ENCODE assay signal across 33 cellular contexts in the genomic region with DNA sequence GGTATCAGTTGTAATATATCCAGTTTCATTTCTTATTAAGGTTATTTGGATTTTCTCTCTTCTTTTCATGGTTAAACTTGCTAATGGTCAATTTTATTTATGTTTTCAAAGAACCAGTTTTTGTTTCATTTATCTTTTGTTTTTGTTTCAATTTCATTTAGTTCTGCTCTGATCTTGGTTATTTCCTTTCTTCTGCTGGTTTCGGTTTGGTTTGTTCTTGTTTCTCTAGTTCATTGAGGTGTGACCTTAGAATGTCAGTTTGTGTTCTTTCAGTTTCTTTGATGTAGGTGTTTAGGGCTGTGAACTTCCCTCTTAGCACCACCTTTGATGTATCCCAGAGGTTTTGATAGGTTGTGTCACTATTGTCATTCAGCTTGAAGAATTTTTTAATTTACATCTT.
DNase-seq lines count a peak whose midpoint lies in the region; ATAC-seq and TF ChIP-seq lines count a peak whose summit lies in the region.
"Had no signal": no experiment of that assay in that cellular context is flagged by ENCODE, and none has a peak within 500 bp of the region (broad histone marks: within the 10 kb centered on the region; RNA-seq: fewer than 3 reads in every experiment).

No MANE protein-coding gene starts in this region.

- no peaks in the 10 kb centered on the region for H3K36me3 ChIP-seq in OCI-LY1 (ENCODE audit: insufficient read depth, low read length)
- H3K36me3 ChIP-seq in PC-3 (ENCODE audit: low read depth, low read length), result no peaks in the 10 kb centered on the region
- H3K36me3 ChIP-seq: left ventricle myocardium inferior, pancreas, suprapubic skin, upper lobe of right lung had no signal

- H3K4me2 ChIP-seq in OCI-LY1 (ENCODE audit: low read length), result peak overlapping the region; percentile 35; the same call in 1 of the 2 replicates
- no peak overlapping the region for H3K4me2 ChIP-seq in PC-3 (ENCODE audit: low read length)

- H3K4me3 ChIP-seq in OCI-LY1 (ENCODE audit: low read depth, low read length, poor library complexity, severe bottlenecking) (peak overlapping the region; percentile 23), PC-3 (ENCODE audit: low read length) (no peak overlapping the region)
- H3K4me3 ChIP-seq: left ventricle myocardium inferior, pancreas, suprapubic skin, upper lobe of right lung had no signal

- no peaks in the 10 kb centered on the region for H3K79me2 ChIP-seq in OCI-LY1 (ENCODE audit: insufficient read depth, low read length)
- H3K79me2 ChIP-seq in PC-3 (ENCODE audit: low read length), result no peaks in the 10 kb centered on the region

- POLR2A ChIA-PET in PC-3 (lab: Charles Lee; ENCODE audit: unreplicated experiment), result no interaction called here

- no peaks in the 10 kb centered on the region for H3K36me3 Mint-ChIP-seq in immature natural killer cell

- no peaks in the 10 kb centered on the region for H3K27me3 Mint-ChIP-seq in immature natural killer cell (ENCODE audit: low read depth in 3 of 3)
- H3K27me3 Mint-ChIP-seq: activated CD4-positive, alpha-beta T cell treated with anti-CD3 and anti-CD28 coated beads, Interleukin-2, amount 10 ng/mL, durations not matched to agents 7 days and 5 days; effector memory CD8-positive, alpha-beta T cell had no signal

- peak overlapping the region in 2 of 5 donors; percentile 0 to 48 for H3K4me3 Mint-ChIP-seq in immature natural killer cell
- H3K4me3 Mint-ChIP-seq: activated CD4-positive, alpha-beta T cell treated with anti-CD3 and anti-CD28 coated beads, Interleukin-2, amount 10 ng/mL, durations not matched to agents 7 days and 5 days; activated T-cell treated with anti-CD3 and anti-CD28 coated beads, Interleukin-2, amount 50 U/mL, for 72 hours; effector memory CD8-positive, alpha-beta T cell; neural crest cell had no signal

- peak in 2 of 3 donors; percentile 7 to 8 for DNase-seq in immature natural killer cell
- DNase-seq in activated CD4-positive, CD25-positive, alpha-beta regulatory T cell treated with anti-CD3 and anti-CD28 coated beads, Interleukin-2, amount 50 U/mL, for 72 hours, result no peak
- no peak for DNase-seq in PC-3
- DNase-seq: activated CD4-positive, alpha-beta T cell treated with anti-CD3 and anti-CD28 coated beads, Interleukin-2, amount 10 ng/mL, durations not matched to agents 7 days and 5 days; activated T-cell treated with anti-CD3 and anti-CD28 coated beads, Interleukin-2, amount 50 U/mL, for 72 hours; central memory CD4-positive, alpha-beta T cell; COR-L47; cortex of kidney; DMS79 treated with DMSO at 0.1 percent for 48 hours; effector memory CD8-positive, alpha-beta T cell; glutamatergic neuron; IMR-90; left ventricle myocardium inferior; mesendoderm; NCI-H1105; NCI-H187 treated with DMSO at 0.1 percent for 48 hours; NCI-H2171 treated with DMSO at 0.1 percent for 48 hours; NCI-H510A treated with DMSO at 0.1 percent for 48 hours; pancreas; retina; SHP77; small intestine; stimulated activated naive CD4-positive, alpha-beta T cell; upper lobe of right lung had no signal

- H3K27me3 ChIP-seq in OCI-LY1 (ENCODE audit: insufficient read depth, low read length) (no peaks in the 10 kb centered on the region), PC-3 (ENCODE audit: low read length) (no peaks in the 10 kb centered on the region)
- H3K27me3 ChIP-seq: pancreas, suprapubic skin, upper lobe of right lung had no signal

- H3K9me2 ChIP-seq in OCI-LY1 (ENCODE audit: low read depth, low read length), result no peaks in the 10 kb centered on the region
- no peaks in the 10 kb centered on the region for H3K9me2 ChIP-seq in PC-3 (replicated peaks; ENCODE audit: low read length)

- ATAC-seq in GM18858 (IDR thresholded peaks at IDR 0.05; ENCODE audit: unreplicated experiment), result peak; percentile 71
- ATAC-seq in HG02981 (IDR thresholded peaks at IDR 0.05; ENCODE audit: unreplicated experiment), result peak; percentile 43
- ATAC-seq in GM18519 (IDR thresholded peaks at IDR 0.05; ENCODE audit: low FRiP score, unreplicated experiment), result no peak
- no peak for ATAC-seq in PC-3
- ATAC-seq: activated T-cell treated with anti-CD3 and anti-CD28 coated beads, Interleukin-2, amount 50 U/mL, for 72 hours; effector memory CD8-positive, alpha-beta T cell; HCT116; pancreas; upper lobe of right lung had no signal

- peak overlapping the region in 3 of 6 donors; percentile 36 to 54 (median 42) for H3K27ac Mint-ChIP-seq in immature natural killer cell
- H3K27ac Mint-ChIP-seq: activated CD4-positive, alpha-beta T cell treated with anti-CD3 and anti-CD28 coated beads, Interleukin-2, amount 10 ng/mL, durations not matched to agents 7 days and 5 days; activated T-cell treated with anti-CD3 and anti-CD28 coated beads, Interleukin-2, amount 50 U/mL, for 72 hours; effector memory CD8-positive, alpha-beta T cell had no signal

- no peaks in the 10 kb centered on the region for H3F3A ChIP-seq in OCI-LY1 (ENCODE audit: insufficient read depth, low read length)
- no peaks in the 10 kb centered on the region for H3F3A ChIP-seq in PC-3 (ENCODE audit: low read length, unreplicated experiment)

- peak overlapping the region; percentile 75 for H3K27ac ChIP-seq in OCI-LY1 (ENCODE audit: low read depth, low read length, poor library complexity, severe bottlenecking)
- no peak overlapping the region for H3K27ac ChIP-seq in PC-3 (ENCODE audit: low read length)
- H3K27ac ChIP-seq: C4-2B, left ventricle myocardium inferior, pancreas, suprapubic skin, upper lobe of right lung, VCaP had no signal

- H3K4me1 Mint-ChIP-seq in immature natural killer cell, result peaks cover 0 to 7% of the 10 kb centered on the region in 2 donors
- H3K4me1 Mint-ChIP-seq: neural crest cell had no signal

- intact Hi-C loops in PC-3 (cut with micrococcal nuclease), result no loop called here

- H4K20me1 ChIP-seq in OCI-LY1 (ENCODE audit: insufficient read depth, low read length), result no peaks in the 10 kb centered on the region
- no peaks in the 10 kb centered on the region for H4K20me1 ChIP-seq in PC-3 (ENCODE audit: low read length)

- H3K9me3 ChIP-seq in OCI-LY1 (ENCODE audit: low read length), result no peaks in the 10 kb centered on the region
- H3K9me3 ChIP-seq in PC-3 (ENCODE audit: low read length), result no peaks in the 10 kb centered on the region
- H3K9me3 ChIP-seq: pancreas, suprapubic skin, upper lobe of right lung had no signal

- H3K9ac ChIP-seq in OCI-LY1 (ENCODE audit: low read length) (no peak overlapping the region), PC-3 (ENCODE audit: low read length) (no peak overlapping the region)

- H2AFZ ChIP-seq in OCI-LY1 (ENCODE audit: low read length), result no peak overlapping the region
- no peak overlapping the region for H2AFZ ChIP-seq in PC-3 (ENCODE audit: low read length)

- TF ChIP-seq CTCF in OCI-LY1 (IDR thresholded peaks at IDR 0.05; ENCODE audit: low read length) (no peak), PC-3 (conservative IDR thresholded peaks at IDR 0.05; ENCODE audit: low read depth, low read length) (no peak)

- BruUV-seq in PC-3 (replicated peaks; lab: Mats Ljungman, UMichigan), result no TSS peak

- CTCF ChIA-PET in PC-3 (lab: Charles Lee), result no interaction called here

- H3K9me3 Mint-ChIP-seq in immature natural killer cell, result peaks cover 2 to 39% (median 14%) of the 10 kb centered on the region in 6 donors

- H3K4me1 ChIP-seq in OCI-LY1 (ENCODE audit: insufficient read depth, low read length, severe bottlenecking) (peaks cover 55% of the 10 kb centered on the region), PC-3 (ENCODE audit: insufficient read depth, low read length) (no peaks in the 10 kb centered on the region)
- H3K4me1 ChIP-seq: left ventricle myocardium inferior, pancreas, suprapubic skin, upper lobe of right lung had no signal

Comparison
In these comparisons a context has a peak if more than half of its experiments do, and no peak if none do; other contexts are left out.
1. ATAC-seq: peak in GM18858 (single experiment) and HG02981 (single experiment); none in GM18519 (single experiment) and PC-3 (single experiment).
2. DNase-seq: peak in immature natural killer cell (2 of 3); none in activated CD4-positive, CD25-positive, alpha-beta regulatory T cell treated with anti-CD3 and anti-CD28 coated beads, Interleukin-2, amount 50 U/mL, for 72 hours (single experiment) and PC-3 (single experiment).